Comparison of ENCODE assay signal across 18 cellular contexts in the genomic region with DNA sequence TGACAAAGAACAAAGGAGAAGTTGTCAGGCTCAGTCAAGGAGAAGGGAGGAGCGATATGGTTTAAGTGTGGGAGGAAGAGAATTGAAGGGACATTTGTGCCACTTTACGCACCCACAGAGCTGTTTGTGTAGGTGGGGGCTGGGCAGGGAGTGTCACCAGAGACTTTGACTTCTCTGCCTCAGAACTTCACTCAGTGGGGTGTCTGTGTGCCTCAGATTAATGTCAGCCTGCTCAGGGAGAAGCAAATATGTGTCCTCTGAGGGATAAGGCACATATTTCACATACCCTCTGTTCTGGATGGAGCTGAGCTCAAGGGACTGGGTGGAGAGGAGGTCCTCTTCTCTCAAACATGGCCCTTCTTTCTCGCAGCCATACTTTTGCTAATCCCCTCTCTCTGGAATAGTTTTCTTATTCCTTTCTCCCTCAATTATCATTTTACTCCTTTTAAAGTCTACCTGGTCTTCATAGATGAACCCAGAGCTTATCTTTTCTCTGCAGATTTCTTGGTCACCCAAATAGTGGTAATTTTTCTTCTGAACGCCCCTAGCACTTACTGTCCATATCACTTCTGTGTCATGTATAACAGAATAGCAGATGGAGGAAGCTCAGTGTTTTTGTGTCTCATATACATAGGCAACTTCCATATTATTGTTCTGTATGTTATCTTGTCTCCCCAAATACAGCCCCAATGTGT.
DNase-seq lines count a peak whose midpoint lies in the region; ATAC-seq, FAIRE-seq and TF ChIP-seq lines count a peak whose summit lies in the region.
"Had no signal": no experiment of that assay in that cellular context is flagged by ENCODE, and none has a peak within 500 bp of the region (broad histone marks: within the 10 kb centered on the region; RNA-seq: fewer than 3 reads in every experiment).

No MANE protein-coding gene starts in this region.

- WGBS in HepG2 (ENCODE audit: low lambda C conversion rate): 68% methylated on average over 4 of the region's 4 CpGs
- WGBS in suprapubic skin: 81% methylated on average over 4 of the region's 4 CpGs
- WGBS in pancreas, 2 donors: 82 to 89% methylated on average over 4 of the region's 4 CpGs

- no peaks in the 10 kb centered on the region for H3K27me3 Mint-ChIP-seq in WTC11 (ENCODE audit: low read depth)
- H3K27me3 Mint-ChIP-seq: activated naive CD8-positive, alpha-beta T cell treated with anti-CD3 and anti-CD28 coated beads, Interleukin-2, amount 10 ng/mL, durations not matched to agents 7 days and 5 days had no signal

- no peaks in the 10 kb centered on the region for H4K20me1 ChIP-seq in HepG2 (ENCODE audit: insufficient read depth, low read length)

- no peak overlapping the region for H2AFZ ChIP-seq in HepG2 (ENCODE audit: low read length)

- DNase-seq in SKM-1 (lab: John Stamatoyannopoulos, UW; ENCODE audit: unreplicated experiment) (peak; percentile 5), SKM-1 treated with dmso at 0.1 percent for 144 hours (lab: John Stamatoyannopoulos, UW; ENCODE audit: unreplicated experiment) (no peak), WTC11 (ENCODE audit: low spot score) (no peak), HepG2 (ENCODE audit: low spot score) (peak; percentile 50), suprapubic skin (ENCODE audit: low spot score in 2 of 2) (no peak), pancreas (no peak), tibial artery (no peak), 8988T (no peak)
- DNase-seq: activated CD4-positive, CD25-positive, alpha-beta regulatory T cell treated with anti-CD3 and anti-CD28 coated beads, Interleukin-2, amount 50 U/mL, for 72 hours; activated CD8-positive, alpha-beta memory T cell treated with anti-CD3 and anti-CD28 coated beads, Interleukin-2, amount 50 U/mL, for 48 hours; activated naive CD8-positive, alpha-beta T cell treated with anti-CD3 and anti-CD28 coated beads, Interleukin-2, amount 10 ng/mL, durations not matched to agents 7 days and 5 days; cerebellar nuclear complex; H7; KG1; NCI-H1694; NCI-H524 treated with DMSO at 0.1 percent for 48 hours; uterus had no signal

- ATAC-seq in WTC11 (no peak), HepG2 (peak; percentile 65), pancreas (no peak)

- H3K36me3 ChIP-seq in HepG2 (replicated peaks in 1 of 2; ENCODE audit: control insufficient read depth in 1 of 2, insufficient read depth in 2 of 2, low read length in 2 of 2) (no peaks in the 10 kb centered on the region; a peak in 1 of 5 replicates), suprapubic skin (no peaks in the 10 kb centered on the region), pancreas (no peaks in the 10 kb centered on the region), tibial artery (no peaks in the 10 kb centered on the region)
- H3K36me3 ChIP-seq: uterus had no signal

- BruUV-seq in HepG2 (replicated peaks; lab: Mats Ljungman, UMichigan): no TSS peak

- FAIRE-seq in HepG2 (lab: Jason Lieb, UNC) (no peak), pancreas (lab: Jason Lieb, UNC) (no peak)
- FAIRE-seq: endothelial cell of umbilical vein had no signal

- peak overlapping the region; percentile 23; the same call in 1 of the 2 replicates for H3K4me2 ChIP-seq in HepG2 (ENCODE audit: low read depth, low read length)

- H3K9me3 Mint-ChIP-seq in WTC11: no peaks in the 10 kb centered on the region
- H3K9me3 Mint-ChIP-seq: activated naive CD8-positive, alpha-beta T cell treated with anti-CD3 and anti-CD28 coated beads, Interleukin-2, amount 10 ng/mL, durations not matched to agents 7 days and 5 days had no signal

- H3K4me3 Mint-ChIP-seq in WTC11: no peak overlapping the region
- H3K4me3 Mint-ChIP-seq: activated naive CD8-positive, alpha-beta T cell treated with anti-CD3 and anti-CD28 coated beads, Interleukin-2, amount 10 ng/mL, durations not matched to agents 7 days and 5 days had no signal

- no peak overlapping the region for H3K9ac ChIP-seq in HepG2 (ENCODE audit: insufficient read depth, low read depth, low read length)

- peaks cover 79% of the 10 kb centered on the region for H3K4me1 ChIP-seq in HepG2 (ENCODE audit: insufficient read depth, low read length)
- no peaks in the 10 kb centered on the region for H3K4me1 ChIP-seq in suprapubic skin
- peaks cover 0 to 21% (median 15%) of the 10 kb centered on the region in 3 donors for H3K4me1 ChIP-seq in pancreas
- H3K4me1 ChIP-seq in tibial artery: no peaks in the 10 kb centered on the region
- H3K4me1 ChIP-seq: uterus had no signal

- H3K4me3 ChIP-seq in HepG2 (replicated peaks in 1 of 3; ENCODE audit: insufficient read depth in 1 of 3, low read depth in 2 of 3, low read length in 3 of 3) (no peak overlapping the region), suprapubic skin (no peak overlapping the region), pancreas (no peak overlapping the region), tibial artery (no peak overlapping the region)
- H3K4me3 ChIP-seq: uterus had no signal

- no peak for TF ChIP-seq RAD21 in HepG2 (CRISPR knock-in tag; IDR thresholded peaks at IDR 0.05)

- CTCF ChIA-PET in WTC11 (lab: Charles Lee) (interaction anchor here (1.3 kb wide), 1 partner anchor 91 kb away, joined by 3 read pairs; no protein-coding TSS in a partner anchor), HepG2 (lab: Yijun Ruan, JAX; ENCODE audit: low intra/inter-chr PET ratio, low total read pairs) (no interaction called here)

- peaks cover 72% of the 10 kb centered on the region for H3K4me1 Mint-ChIP-seq in WTC11

- no peaks in the 10 kb centered on the region for H3K9me3 ChIP-seq in HepG2 (ENCODE audit: low read length)
- no peaks in the 10 kb centered on the region for H3K9me3 ChIP-seq in suprapubic skin
- H3K9me3 ChIP-seq in pancreas: no peaks in the 10 kb centered on the region
- no peaks in the 10 kb centered on the region for H3K9me3 ChIP-seq in tibial artery
- H3K9me3 ChIP-seq: uterus had no signal

- TF ChIP-seq CTCF in WTC11 (IDR thresholded peaks at IDR 0.05) (no peak), HepG2 (CRISPR knock-in tag; IDR thresholded peaks at IDR 0.05) (no peak), suprapubic skin (IDR thresholded peaks at IDR 0.05) (no peak), pancreas (IDR thresholded peaks at IDR 0.05) (no peak), tibial artery (IDR thresholded peaks at IDR 0.05) (no peak)

- in situ Hi-C loops in HepG2 (cut with HindIII; ENCODE audit: extremely low pct_ligation_motif_present, low pct_unique_long_range_greater_than_20kb): no loop called here

- no peaks in the 10 kb centered on the region for H3K27me3 ChIP-seq in HepG2 (ENCODE audit: control insufficient read depth in 1 of 2, insufficient read depth in 2 of 2, low read length in 2 of 2)
- H3K27me3 ChIP-seq in suprapubic skin: no peaks in the 10 kb centered on the region
- no peaks in the 10 kb centered on the region for H3K27me3 ChIP-seq in pancreas
- H3K27me3 ChIP-seq in tibial artery: no peaks in the 10 kb centered on the region
- H3K27me3 ChIP-seq: uterus had no signal

- peak overlapping the region; percentile 4 for H3K27ac ChIP-seq in HepG2 (ENCODE audit: extremely low read length, insufficient read depth, low read length)
- peak overlapping the region; percentile 10 for H3K27ac ChIP-seq in suprapubic skin
- H3K27ac ChIP-seq in pancreas: no peak overlapping the region
- no peak overlapping the region for H3K27ac ChIP-seq in tibial artery
- H3K27ac ChIP-seq: uterus had no signal

- POLR2A ChIA-PET in WTC11 (lab: Charles Lee): no interaction called here
- POLR2A ChIA-PET in HepG2 (lab: Yijun Ruan, JAX): interaction anchor here (1.4 kb wide), 1 partner anchor 9 kb away, joined by 3 read pairs; no protein-coding TSS in a partner anchor

- H3K79me2 ChIP-seq in HepG2 (ENCODE audit: insufficient read depth, low read length): peaks cover 51% of the 10 kb centered on the region

- TF ChIP-seq EP300 in HepG2 (IDR thresholded peaks at IDR 0.05; ENCODE audit: low read depth in 2 of 2, low read length in 2 of 2): no peak
- TF ChIP-seq EP300 in HepG2 (CRISPR knock-in tag; IDR thresholded peaks at IDR 0.05; ENCODE audit: borderline replicate concordance): no peak
- no peak for TF ChIP-seq EP300 in suprapubic skin (IDR thresholded peaks at IDR 0.05)

- intact Hi-C loops in HepG2 (cut with micrococcal nuclease; ENCODE audit: unreplicated experiment) (no loop called here), pancreas (cut with DNase I) (no loop called here), tibial artery (cut with DNase I; ENCODE audit: low total_unique reads) (no loop called here)

- no peaks in the 10 kb centered on the region for H3K36me3 Mint-ChIP-seq in WTC11

- H3K27ac Mint-ChIP-seq in WTC11: peak overlapping the region; percentile 2; the same call in 1 of the 2 replicates
- H3K27ac Mint-ChIP-seq: activated naive CD8-positive, alpha-beta T cell treated with anti-CD3 and anti-CD28 coated beads, Interleukin-2, amount 10 ng/mL, durations not matched to agents 7 days and 5 days had no signal

- TF ChIP-seq POLR2A in HepG2 (IDR thresholded peaks at IDR 0.05; ENCODE audit: insufficient read depth in 1 of 2, low read depth in 2 of 2, low read length in 2 of 2) (no peak), suprapubic skin (IDR thresholded peaks at IDR 0.05) (no peak)

TF ChIP-seq in WTC11, 78 proteins besides CTCF, POLR2A, EP300 and RAD21 (continues in another document):
- TF ChIP-seq HMGA2 (CRISPR knock-in tag; IDR thresholded peaks at IDR 0.05) (no peak), PRRX2 (CRISPR knock-in tag; IDR thresholded peaks at IDR 0.05) (no peak), ZBTB21 (CRISPR knock-in tag; IDR thresholded peaks at IDR 0.05; ENCODE audit: borderline replicate concordance) (no peak)
- TF ChIP-seq, protein P1, sequence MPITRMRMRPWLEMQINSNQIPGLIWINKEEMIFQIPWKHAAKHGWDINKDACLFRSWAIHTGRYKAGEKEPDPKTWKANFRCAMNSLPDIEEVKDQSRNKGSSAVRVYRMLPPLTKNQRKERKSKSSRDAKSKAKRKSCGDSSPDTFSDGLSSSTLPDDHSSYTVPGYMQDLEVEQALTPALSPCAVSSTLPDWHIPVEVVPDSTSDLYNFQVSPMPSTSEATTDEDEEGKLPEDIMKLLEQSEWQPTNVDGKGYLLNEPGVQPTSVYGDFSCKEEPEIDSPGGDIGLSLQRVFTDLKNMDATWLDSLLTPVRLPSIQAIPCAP (CRISPR knock-in tag; IDR thresholded peaks at IDR 0.05): no peak

TF ChIP-seq in HepG2, 621 proteins besides CTCF, POLR2A, EP300 and RAD21 (continues in another document):
- TF ChIP-seq SOX13 (IDR thresholded peaks at IDR 0.05) (no peak), SOX13 (CRISPR knock-in tag; conservative IDR thresholded peaks at IDR 0.05 in 1 of 2, IDR thresholded peaks at IDR 0.05 in 1 of 2) (0 out of 4 replicates have a peak, but pooled peaks of 1 of the 2 experiments have one; percentile 25), HOXA3 (CRISPR knock-in tag; IDR thresholded peaks at IDR 0.05) (0 out of 2 replicates have a peak, but pooled peaks have one; percentile 14)

Comparison
In these comparisons a context has a peak if more than half of its experiments do, and no peak if none do; other contexts are left out.
1. DNase-seq: peak in SKM-1 (single experiment) and HepG2 (single experiment); none in SKM-1 treated with dmso at 0.1 percent for 144 hours (single experiment), WTC11 (single experiment), suprapubic skin (0 of 2), pancreas (0 of 6), tibial artery (0 of 2) and 8988T (single experiment).
2. H3K27ac ChIP-seq: peak in HepG2 (single experiment) and suprapubic skin (single experiment); none in pancreas (0 of 4) and tibial artery (0 of 2).